ENCODE assay signal across 8 cellular contexts in the genomic region with DNA sequence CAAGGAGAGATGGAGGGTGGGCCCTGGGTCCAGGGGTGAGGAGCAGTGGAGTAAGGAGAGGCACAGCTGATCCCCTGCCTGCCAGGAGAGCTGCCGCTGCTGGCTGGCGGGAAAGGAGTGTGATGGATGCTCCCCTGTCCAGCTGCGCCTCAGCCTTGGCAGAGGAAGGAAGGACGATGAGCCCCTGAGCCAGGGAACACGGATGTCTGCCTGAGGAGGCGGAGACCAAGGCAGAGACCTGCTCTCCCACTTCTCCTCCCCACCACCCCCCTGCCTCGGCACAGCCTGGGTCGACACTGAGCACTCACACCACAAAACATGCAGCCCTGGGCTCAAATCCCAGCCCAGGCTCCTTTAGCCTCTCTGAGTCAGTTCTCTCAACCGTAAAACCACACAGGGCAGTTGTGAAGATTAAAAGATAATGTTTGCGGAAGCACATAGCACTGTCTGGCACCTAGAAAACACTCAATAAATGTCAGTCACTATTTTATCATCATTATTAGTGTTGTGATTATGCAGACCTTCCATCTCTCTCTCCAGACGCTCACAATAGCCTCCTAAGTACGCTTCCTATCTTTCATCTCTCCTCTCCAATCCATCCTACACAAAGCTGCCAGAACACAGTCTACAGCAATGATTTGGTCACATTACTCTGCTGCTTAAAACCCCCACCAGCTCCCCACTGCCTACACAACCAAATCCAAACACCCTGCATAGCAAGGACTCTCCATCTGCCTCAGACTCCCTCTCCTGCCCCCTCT. TPM values are rescaled to one million over a fixed set of nuclear protein-coding genes. Genes with fewer than 3 reads are reported as not detected.
DNase-seq lines count a peak whose midpoint lies in the region; ATAC-seq and TF ChIP-seq lines count a peak whose summit lies in the region.

No MANE protein-coding gene starts in this region.

- ATAC-seq in GM18511 (IDR thresholded peaks at IDR 0.05; ENCODE audit: unreplicated experiment) (peak; percentile 81), HG03432 (IDR thresholded peaks at IDR 0.05; ENCODE audit: unreplicated experiment) (peak; percentile 69), sciatic nerve (peak; percentile 47), HG03045 (IDR thresholded peaks at IDR 0.05; ENCODE audit: unreplicated experiment) (no peak), HG03520 (IDR thresholded peaks at IDR 0.05; ENCODE audit: unreplicated experiment) (no peak)

- intact Hi-C loops in sciatic nerve (cut with DNase I), result no loop called here

- no peak for TF ChIP-seq CTCF in AG09309 (IDR thresholded peaks at IDR 0.05; ENCODE audit: control insufficient read depth, insufficient read depth, low read depth, low read length, missing control alignments)
- TF ChIP-seq CTCF in fibroblast of pulmonary artery (IDR thresholded peaks at IDR 0.05; ENCODE audit: low read length, missing control alignments), result no peak

- H3K4me3 ChIP-seq in AG09309 (ENCODE audit: control insufficient read depth, low read depth, low read length) (no peak overlapping the region), fibroblast of pulmonary artery (replicated peaks; ENCODE audit: low read depth, low read length) (no peak overlapping the region)

- DNase-seq in AG09309 (ENCODE audit: low read depth) (peak; percentile 10), RPMI7951 (ENCODE audit: low read depth) (peak; percentile 93), fibroblast of pulmonary artery (ENCODE audit: low read depth) (peak; percentile 16), sciatic nerve (ENCODE audit: low spot score) (no peak)

RNA-seq across cellular contexts. Expression of gene SEMA5B, which starts 52.2 kb away (rescaled TPM):
- total RNA-seq in RPMI7951 (2014; rRNA removed; shearing (Covaris generic)), result not detected in 2 replicates
- 10.1 TPM for total RNA-seq in sciatic nerve

Comparison
In these comparisons a context has a peak if more than half of its experiments do, and no peak if none do; other contexts are left out.
1. ATAC-seq: peak in GM18511 (single experiment), HG03432 (single experiment) and sciatic nerve (single experiment); none in HG03045 (single experiment) and HG03520 (single experiment).
2. RNA of gene SEMA5B, which starts 52.2 kb away (total RNA-seq): 10.1 TPM in sciatic nerve (single experiment); not detected in RPMI7951; every median in the first group is over 10 times any median in the second.